Comparison of ENCODE assay signal across 8 cellular contexts in genomic region chr7:44796504-44797328, GRCh38.
DNase-seq lines count a peak whose midpoint lies in the region; ATAC-seq and FAIRE-seq lines count a peak whose summit lies in the region.

Gene PPIA, plus strand, starts transcription at chr7:44796681. Its CDS starts 44 bp downstream, at chr7:44796725.

- H3K36me3 ChIP-seq in effector memory CD4-positive, alpha-beta T cell (ENCODE audit: control insufficient read depth, insufficient read depth, low read length) = peaks cover 25% of the 10 kb centered on the region

- H3K4me3 ChIP-seq in effector memory CD4-positive, alpha-beta T cell (ENCODE audit: insufficient read depth, low read depth, low read length, poor library complexity, severe bottlenecking) = peak within 1 kb of the TSS; percentile 68

- ATAC-seq in GM21360 (IDR thresholded peaks at IDR 0.05; ENCODE audit: unreplicated experiment) = peak; percentile 78

- FAIRE-seq in HTR-8/SVneo (lab: Jason Lieb, UNC) = no peak

- H3K9me3 ChIP-seq in effector memory CD4-positive, alpha-beta T cell (ENCODE audit: control insufficient read depth, low read length) = no peaks in the 10 kb centered on the region

- H3K27ac ChIP-seq in effector memory CD4-positive, alpha-beta T cell (ENCODE audit: insufficient read depth, low read length, poor library complexity, severe bottlenecking) = peak within 1 kb of the TSS; percentile 93

- DNase-seq in COLO668 (lab: John Stamatoyannopoulos, UW; ENCODE audit: unreplicated experiment) (peak; percentile 100), HTR-8/SVneo (ENCODE audit: insufficient read length, low spot score) (peak; percentile 99), NOMO-1 treated with DMSO at 0.1 percent for 48 hours (lab: John Stamatoyannopoulos, UW; ENCODE audit: unreplicated experiment) (peak; percentile 94), medulla oblongata (ENCODE audit: extremely low spot score) (peak; percentile 97)
- peak; percentile 97 to 98 for DNase-seq in activated CD8-positive, alpha-beta memory T cell treated with anti-CD3 and anti-CD28 coated beads for 4 hours (ENCODE audit: low read depth in 2 of 2)
- DNase-seq in effector memory CD4-positive, alpha-beta T cell = peak; percentile 98
- DNase-seq in stimulated activated CD4-positive, alpha-beta T cell treated with anti-CD3 and anti-CD28 coated beads, TNF-alpha, amount 100 ng/mL, for 48 hours (ENCODE audit: low read depth in 3 of 3) = peak; percentile 96 to 98 (median 97)

- no peaks in the 10 kb centered on the region for H3K27me3 ChIP-seq in effector memory CD4-positive, alpha-beta T cell (replicated peaks; ENCODE audit: control insufficient read depth, insufficient read depth, low read length, poor library complexity, severe bottlenecking)

- peaks cover 18% of the 10 kb centered on the region for H3K4me1 ChIP-seq in effector memory CD4-positive, alpha-beta T cell (ENCODE audit: control insufficient read depth, insufficient read depth, low read length, poor library complexity, severe bottlenecking)

Comparison
In these comparisons a context has a peak if more than half of its experiments do, and no peak if none do; other contexts are left out.
1. Peak in every context shown above with its lines: DNase-seq, ATAC-seq, H3K4me3 ChIP-seq and H3K27ac ChIP-seq.